8 cellular contexts compared by ENCODE assay signal in genomic region chr3:171459130-171459941, GRCh38. TPM values are rescaled to one million over a fixed set of nuclear protein-coding genes. Genes with fewer than 3 reads are reported as not detected.
A peak's percentile ranks its signal among the peaks of the same experiment; 100 is the strongest.
DNase-seq lines count a peak whose midpoint lies in the region; ATAC-seq and TF ChIP-seq lines count a peak whose summit lies in the region.

No MANE protein-coding gene starts in this region.

- peaks cover 15% of the 10 kb centered on the region for H3K27me3 ChIP-seq in SJSA1 (replicated peaks)
- peaks cover 5% of the 10 kb centered on the region for H3K27me3 ChIP-seq in prostate gland (replicated peaks; ENCODE audit: insufficient read depth)

- H3K4me3 Mint-ChIP-seq in activated naive CD8-positive, alpha-beta T cell treated with anti-CD3 and anti-CD28 coated beads, Interleukin-2, amount 50 U/mL, for 24 hours = peak overlapping the region; percentile 95

- H3K4me3 ChIP-seq in AG09309 (ENCODE audit: control insufficient read depth, low read depth, low read length) = peak overlapping the region; percentile 75
- peak overlapping the region; percentile 46 for H3K4me3 ChIP-seq in SJSA1
- H3K4me3 ChIP-seq in prostate gland = peak overlapping the region; percentile 59 to 61

- no peak overlapping the region for H3K27ac ChIP-seq in SJSA1
- H3K27ac ChIP-seq in prostate gland = peak overlapping the region; percentile 52 to 66

- H3K9me3 Mint-ChIP-seq in activated naive CD8-positive, alpha-beta T cell treated with anti-CD3 and anti-CD28 coated beads, Interleukin-2, amount 50 U/mL, for 24 hours = no peaks in the 10 kb centered on the region

- H3K27ac Mint-ChIP-seq in activated naive CD8-positive, alpha-beta T cell treated with anti-CD3 and anti-CD28 coated beads, Interleukin-2, amount 50 U/mL, for 24 hours = peak overlapping the region; percentile 76

- DNase-seq in AG09309 (ENCODE audit: low read depth) = no peak
- DNase-seq in HEK293T (ENCODE audit: extremely low spot score) = peak; percentile 31
- peak in 1 of 2 experiments; percentile 15 for DNase-seq in SJSA1 (ENCODE audit: low read depth in 1 of 2, low spot score in 2 of 2)
- DNase-seq in activated naive CD8-positive, alpha-beta T cell treated with anti-CD3 and anti-CD28 coated beads, Interleukin-2, amount 50 U/mL, for 24 hours = peak; percentile 54
- DNase-seq in left ventricle myocardium superior = peak; percentile 50
- DNase-seq in prostate gland (ENCODE audit: low spot score) = peak; percentile 33

- no peaks in the 10 kb centered on the region for H3K36me3 ChIP-seq in SJSA1
- H3K36me3 ChIP-seq in prostate gland = no peaks in the 10 kb centered on the region

- TF ChIP-seq CTCF in AG09309 (IDR thresholded peaks at IDR 0.05; ENCODE audit: control insufficient read depth, insufficient read depth, low read depth, low read length, missing control alignments) (no peak), prostate gland (IDR thresholded peaks at IDR 0.05) (no peak)

- H3K4me1 ChIP-seq in SJSA1 (replicated peaks) (peaks cover 7% of the 10 kb centered on the region), prostate gland (replicated peaks) (no peaks in the 10 kb centered on the region)

- H3K4me1 Mint-ChIP-seq in activated naive CD8-positive, alpha-beta T cell treated with anti-CD3 and anti-CD28 coated beads, Interleukin-2, amount 50 U/mL, for 24 hours = peaks cover 55% of the 10 kb centered on the region

- H3K27me3 Mint-ChIP-seq in activated naive CD8-positive, alpha-beta T cell treated with anti-CD3 and anti-CD28 coated beads, Interleukin-2, amount 50 U/mL, for 24 hours = no peaks in the 10 kb centered on the region

- POLR2A ChIA-PET in HEK293T (lab: Yijun Ruan, JAX) = interaction anchor here (0.6 kb wide), 1 partner anchor 120 kb away, joined by 3 read pairs; no protein-coding TSS in a partner anchor

- peak; percentile 20 for ATAC-seq in activated naive CD8-positive, alpha-beta T cell treated with anti-CD3 and anti-CD28 coated beads, Interleukin-2, amount 50 U/mL, for 24 hours
- ATAC-seq in left ventricle myocardium superior (peak; percentile 39), GM18517 (IDR thresholded peaks at IDR 0.05; ENCODE audit: unreplicated experiment) (no peak), GM21619 (IDR thresholded peaks at IDR 0.05; ENCODE audit: unreplicated experiment) (no peak)

- WGBS in prostate gland = 1% methylated on average over 36 of the region's 36 CpGs

- H3K36me3 Mint-ChIP-seq in activated naive CD8-positive, alpha-beta T cell treated with anti-CD3 and anti-CD28 coated beads, Interleukin-2, amount 50 U/mL, for 24 hours (ENCODE audit: low read depth) = no peaks in the 10 kb centered on the region

- H3K9me3 ChIP-seq in SJSA1 (replicated peaks) = no peaks in the 10 kb centered on the region
- no peaks in the 10 kb centered on the region for H3K9me3 ChIP-seq in prostate gland

- TF ChIP-seq POLR2A in prostate gland (IDR thresholded peaks at IDR 0.05) = no peak

- intact Hi-C loops in left ventricle myocardium superior (cut with micrococcal nuclease) (no loop called here), prostate gland (cut with DNase I) (loop anchor here (5.0 to 10.0 kb wide), 3 partner anchors 77 to 175 kb away; no protein-coding TSS in a partner anchor)

- CTCF ChIA-PET in HEK293T (lab: Yijun Ruan, JAX) = no interaction called here

TF ChIP-seq in HEK293T, 16 proteins besides CTCF, POLR2A, EP300 and RAD21:
- TF ChIP-seq, protein P1, sequence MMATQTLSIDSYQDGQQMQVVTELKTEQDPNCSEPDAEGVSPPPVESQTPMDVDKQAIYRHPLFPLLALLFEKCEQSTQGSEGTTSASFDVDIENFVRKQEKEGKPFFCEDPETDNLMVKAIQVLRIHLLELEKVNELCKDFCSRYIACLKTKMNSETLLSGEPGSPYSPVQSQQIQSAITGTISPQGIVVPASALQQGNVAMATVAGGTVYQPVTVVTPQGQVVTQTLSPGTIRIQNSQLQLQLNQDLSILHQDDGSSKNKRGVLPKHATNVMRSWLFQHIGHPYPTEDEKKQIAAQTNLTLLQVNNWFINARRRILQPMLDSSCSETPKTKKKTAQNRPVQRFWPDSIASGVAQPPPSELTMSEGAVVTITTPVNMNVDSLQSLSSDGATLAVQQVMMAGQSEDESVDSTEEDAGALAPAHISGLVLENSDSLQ (IDR thresholded peaks at IDR 0.05) = peak; percentile 97
- no peak for TF ChIP-seq ZNF384 (IDR thresholded peaks at IDR 0.05)

RNA-seq across cellular contexts. Expression of gene TNIK, which starts 0.9 kb away (rescaled TPM):
- 0.16 and 0.47 TPM in 2 replicates for total RNA-seq in SJSA1 (2014; rRNA removed; shearing (Covaris generic))
- 32.7 TPM for total RNA-seq in left ventricle myocardium superior
- 10 to 100 TPM in 1 of 2 donors, 1 to 10 TPM in 1; 5.6 to 47.1 TPM for total RNA-seq in prostate gland

Comparison
In these comparisons a context has a peak if more than half of its experiments do, and no peak if none do; other contexts are left out.
1. ATAC-seq: peak in activated naive CD8-positive, alpha-beta T cell treated with anti-CD3 and anti-CD28 coated beads, Interleukin-2, amount 50 U/mL, for 24 hours (single experiment) and left ventricle myocardium superior (single experiment); none in GM18517 (single experiment) and GM21619 (single experiment).
2. Peak in every context shown above with its lines, with median percentiles within 50 percentile points of each other: H3K4me3 ChIP-seq.